26 cellular contexts compared by ENCODE assay signal in the genomic region with DNA sequence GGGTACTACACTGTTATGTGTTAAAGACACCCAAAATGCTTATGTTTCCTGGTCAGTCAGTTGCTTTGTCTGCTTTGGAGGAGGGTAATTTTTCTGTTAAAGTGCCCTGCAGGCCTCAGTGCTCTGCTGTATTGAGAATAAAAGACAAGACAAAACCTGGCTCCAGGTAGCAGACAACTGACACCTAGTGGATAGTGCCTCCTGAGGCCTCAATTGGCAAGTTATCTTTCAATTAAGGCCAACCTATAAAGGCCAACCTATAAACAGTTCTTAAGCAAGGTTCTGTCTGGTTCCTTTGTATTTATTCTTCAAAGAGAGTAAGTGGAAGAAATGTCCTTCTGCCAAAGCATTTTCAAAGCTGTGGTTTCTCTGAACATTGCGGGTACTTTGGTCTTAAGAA.
DNase-seq lines count a peak whose midpoint lies in the region; ATAC-seq and TF ChIP-seq lines count a peak whose summit lies in the region.
"Had no signal": no experiment of that assay in that cellular context is flagged by ENCODE, and none has a peak within 500 bp of the region (broad histone marks: within the 10 kb centered on the region; RNA-seq: fewer than 3 reads in every experiment).

No MANE protein-coding gene starts in this region.

- DNase-seq in Calu3, result peak; percentile 35
- peak; percentile 32 for DNase-seq in iPS-NIHi11 (ENCODE audit: low spot score)
- DNase-seq in colonic mucosa, result no peak
- DNase-seq in chondrocyte (ENCODE audit: low spot score), result no peak
- no peak for DNase-seq in dermis blood vessel endothelial cell
- no peak for DNase-seq in RWPE1 (ENCODE audit: low spot score)
- DNase-seq: activated CD4-positive, alpha-beta memory T cell treated with anti-CD3 and anti-CD28 coated beads for 36 hours; activated gamma-delta T cell; brain microvascular endothelial cell; CD4-positive, alpha-beta memory T cell; DMS153; left lung; MG63; NCI-H1436; NCI-H226; nephron progenitor cell; right cardiac atrium; SK-N-SH; stimulated activated CD4-positive, alpha-beta T cell treated with anti-CD3 and anti-CD28 coated beads, Interleukin-12 subunit alpha, Interleukin-12 subunit beta, amount 100 ng/mL, for 4 hours; stimulated activated CD4-positive, alpha-beta T cell treated with anti-CD3 and anti-CD28 coated beads, Interleukin-4, amount 100 ng/mL, for 4 hours; stimulated activated naive CD8-positive, alpha-beta T cell treated with anti-CD3 and anti-CD28 coated beads, Interleukin-15, Interleukin-2, amounts not matched to agents 100 U/mL and 50 U/mL, for 24 hours had no signal

- no peaks in the 10 kb centered on the region for H3K9me3 ChIP-seq in colonic mucosa
- H3K9me3 ChIP-seq: left lung, MG63, SK-N-SH had no signal

- no peaks in the 10 kb centered on the region for H3K9me3 Mint-ChIP-seq in Calu3 (ENCODE audit: low read depth, unreplicated experiment)
- H3K9me3 Mint-ChIP-seq in chondrocyte (ENCODE audit: low read depth), result no peaks in the 10 kb centered on the region
- H3K9me3 Mint-ChIP-seq: activated CD4-positive, alpha-beta memory T cell treated with anti-CD3 and anti-CD28 coated beads for 36 hours; T-helper 2 cell treated with Interferon-gamma antibody and Interleukin-4, amounts not matched to agents 5 μg/mL and 100 μg/mL, for 36 hours had no signal

- CTCF ChIA-PET in Calu3 (lab: Charles Lee) (interaction anchor here (0.9 to 3.5 kb wide), 2 partner anchors 12 to 25 kb away, joined by 5 to 14 read pairs; no protein-coding TSS in a partner anchor), RWPE1 (lab: Yijun Ruan, JAX) (interaction anchor here (0.6 to 1.6 kb wide), 3 partner anchors 25 to 388 kb away, joined by 3 to 8 read pairs (median 3); no protein-coding TSS in a partner anchor)

- no peaks in the 10 kb centered on the region for H3K4me1 ChIP-seq in colonic mucosa
- H3K4me1 ChIP-seq: left lung, parathyroid adenoma had no signal

- H3K27ac Mint-ChIP-seq in Calu3 (ENCODE audit: unreplicated experiment) (no peak overlapping the region), chondrocyte (ENCODE audit: unreplicated experiment) (no peak overlapping the region)
- H3K27ac Mint-ChIP-seq: activated CD4-positive, alpha-beta memory T cell treated with anti-CD3 and anti-CD28 coated beads for 36 hours; CD4-positive, alpha-beta memory T cell; nephron progenitor cell; T-helper 2 cell treated with Interferon-gamma antibody and Interleukin-4, amounts not matched to agents 5 μg/mL and 100 μg/mL, for 36 hours had no signal

- peak; percentile 39 for ATAC-seq in HG02885 (IDR thresholded peaks at IDR 0.05; ENCODE audit: poor library complexity, unreplicated experiment)
- ATAC-seq: left lung; right cardiac atrium; stimulated activated naive CD8-positive, alpha-beta T cell treated with anti-CD3 and anti-CD28 coated beads, Interleukin-15, Interleukin-2, amounts not matched to agents 100 U/mL and 50 U/mL, for 24 hours had no signal

- H3K27me3 Mint-ChIP-seq in Calu3 (ENCODE audit: unreplicated experiment), result no peaks in the 10 kb centered on the region
- no peaks in the 10 kb centered on the region for H3K27me3 Mint-ChIP-seq in chondrocyte (ENCODE audit: low read depth)
- H3K27me3 Mint-ChIP-seq: activated CD4-positive, alpha-beta memory T cell treated with anti-CD3 and anti-CD28 coated beads for 36 hours; CD4-positive, alpha-beta memory T cell had no signal

- no peak overlapping the region for H3K4me3 Mint-ChIP-seq in Calu3 (ENCODE audit: low read depth, unreplicated experiment)
- H3K4me3 Mint-ChIP-seq in chondrocyte (ENCODE audit: unreplicated experiment), result no peak overlapping the region
- H3K4me3 Mint-ChIP-seq: activated CD4-positive, alpha-beta memory T cell treated with anti-CD3 and anti-CD28 coated beads for 36 hours; CD4-positive, alpha-beta memory T cell; nephron progenitor cell; T-helper 2 cell treated with Interferon-gamma antibody and Interleukin-4, amounts not matched to agents 5 μg/mL and 100 μg/mL, for 36 hours had no signal

- H3K27me3 ChIP-seq in colonic mucosa, result no peaks in the 10 kb centered on the region
- H3K27me3 ChIP-seq: brain microvascular endothelial cell, left lung, MG63 had no signal

- BruUV-seq in Calu3 (replicated peaks; lab: Mats Ljungman, UMichigan), result no TSS peak

- H3K36me3 Mint-ChIP-seq in Calu3 (ENCODE audit: insufficient read depth, unreplicated experiment) (no peaks in the 10 kb centered on the region), chondrocyte (ENCODE audit: low read depth) (no peaks in the 10 kb centered on the region)
- H3K36me3 Mint-ChIP-seq: activated CD4-positive, alpha-beta memory T cell treated with anti-CD3 and anti-CD28 coated beads for 36 hours; CD4-positive, alpha-beta memory T cell had no signal

- no peak overlapping the region for H3K27ac ChIP-seq in VCaP
- no peak overlapping the region for H3K27ac ChIP-seq in colonic mucosa
- no peak overlapping the region for H3K27ac ChIP-seq in RWPE1
- H3K27ac ChIP-seq: brain microvascular endothelial cell, coronary artery, left lung, parathyroid adenoma had no signal

- H3K36me3 ChIP-seq in colonic mucosa, result no peaks in the 10 kb centered on the region
- H3K36me3 ChIP-seq: brain microvascular endothelial cell, left lung, MG63 had no signal

- no peak overlapping the region for H3K4me3 ChIP-seq in colonic mucosa
- H3K4me3 ChIP-seq: coronary artery, left lung, MG63 had no signal

- H3K9ac ChIP-seq in colonic mucosa (ENCODE audit: low read depth in 2 of 2, low read length in 2 of 2), result no peak overlapping the region
- H3K9ac ChIP-seq: parathyroid adenoma, SK-N-SH had no signal

- TF ChIP-seq CTCF in Calu3 (IDR thresholded peaks at IDR 0.05; ENCODE audit: unreplicated experiment) (peak; percentile 55), VCaP (conservative IDR thresholded peaks at IDR 0.05) (peak; percentile 72), colonic mucosa (IDR thresholded peaks at IDR 0.05) (no peak), chondrocyte (IDR thresholded peaks at IDR 0.05) (no peak), RWPE1 (conservative IDR thresholded peaks at IDR 0.05; ENCODE audit: low read depth) (no peak)

- H3K4me1 Mint-ChIP-seq in Calu3 (ENCODE audit: low read depth, unreplicated experiment) (peaks cover 14% of the 10 kb centered on the region), chondrocyte (ENCODE audit: low read depth) (peaks cover 9% of the 10 kb centered on the region)
- H3K4me1 Mint-ChIP-seq: CD4-positive, alpha-beta memory T cell; nephron progenitor cell had no signal

- POLR2A ChIA-PET in RWPE1 (lab: Yijun Ruan, JAX; ENCODE audit: low non-redundant PET), result no interaction called here

- intact Hi-C loops in Calu3 (cut with micrococcal nuclease; ENCODE audit: unreplicated experiment) (loop anchor here (1.0 to 2.0 kb wide), 2 partner anchors 19 to 25 kb away; no protein-coding TSS in a partner anchor), colonic mucosa (cut with DNase I) (no loop called here)

Comparison
In these comparisons a context has a peak if more than half of its experiments do, and no peak if none do; other contexts are left out.
1. DNase-seq: peak in Calu3 (single experiment) and iPS-NIHi11 (single experiment); none in colonic mucosa (single experiment), chondrocyte (single experiment), dermis blood vessel endothelial cell (single experiment) and RWPE1 (single experiment).
2. CTCF ChIP-seq: peak in Calu3 (single experiment) and VCaP (single experiment); none in colonic mucosa (single experiment), chondrocyte (single experiment) and RWPE1 (single experiment).